In the genomic region with DNA sequence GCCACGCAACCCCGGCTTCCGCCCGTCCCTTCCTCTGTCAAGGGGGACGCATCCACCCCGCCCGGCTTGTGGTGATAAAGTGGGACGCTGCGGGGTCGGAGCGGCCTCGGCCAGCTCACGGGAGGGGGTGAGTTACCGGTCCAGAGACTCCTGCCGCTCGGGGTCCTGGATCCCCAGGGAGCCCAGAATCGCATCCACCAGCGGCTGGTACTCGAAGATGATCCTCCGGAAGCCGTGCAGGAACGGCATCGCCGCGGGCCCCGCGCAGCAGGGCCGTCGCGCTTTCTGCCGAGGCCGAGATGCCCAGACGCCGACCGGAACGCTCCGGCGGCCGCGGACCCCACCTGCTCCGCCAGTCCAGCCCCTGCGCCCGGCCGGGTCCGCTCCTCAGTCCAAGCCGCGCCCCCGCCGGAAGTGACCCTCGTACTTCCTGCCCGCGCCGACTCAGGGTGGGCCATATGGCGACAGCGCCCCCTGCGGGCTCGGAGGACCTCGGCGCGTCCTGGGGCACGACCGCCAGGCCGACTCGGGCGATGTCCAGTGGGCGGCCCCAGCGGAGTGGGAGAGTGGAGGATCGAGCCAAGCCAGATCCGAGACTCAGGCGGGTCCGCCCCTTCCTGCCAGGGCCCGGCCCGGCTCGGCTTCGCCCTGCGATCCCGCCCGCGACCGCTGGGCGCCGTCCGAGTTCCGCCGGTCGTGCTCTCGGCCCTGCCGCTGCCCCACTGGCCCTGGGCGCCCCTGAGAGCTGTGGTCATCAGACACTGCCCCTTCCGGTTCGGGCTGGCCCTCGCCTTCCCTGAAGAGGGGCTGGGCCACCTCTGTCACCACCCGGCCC, we compare ENCODE assay signal across 8 cellular contexts. TPM values are rescaled to one million over a fixed set of nuclear protein-coding genes. Genes with fewer than 3 reads are reported as not detected.
DNase-seq lines count a peak whose midpoint lies in the region; ATAC-seq, FAIRE-seq and TF ChIP-seq lines count a peak whose summit lies in the region.

A gene with protein sequence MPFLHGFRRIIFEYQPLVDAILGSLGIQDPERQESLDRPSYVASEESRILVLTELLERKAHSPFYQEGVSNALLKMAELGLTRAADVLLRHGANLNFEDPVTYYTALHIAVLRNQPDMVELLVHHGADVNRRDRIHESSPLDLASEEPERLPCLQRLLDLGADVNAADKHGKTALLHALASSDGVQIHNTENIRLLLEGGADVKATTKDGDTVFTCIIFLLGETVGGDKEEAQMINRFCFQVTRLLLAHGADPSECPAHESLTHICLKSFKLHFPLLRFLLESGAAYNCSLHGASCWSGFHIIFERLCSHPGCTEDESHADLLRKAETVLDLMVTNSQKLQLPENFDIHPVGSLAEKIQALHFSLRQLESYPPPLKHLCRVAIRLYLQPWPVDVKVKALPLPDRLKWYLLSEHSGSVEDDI (minus strand): TSS at position 401 of the 835 bp plus-strand sequence. CDS start 152 bp downstream, at position 249.

- peak; percentile 98 for TF ChIP-seq CTCF in psoas muscle (IDR thresholded peaks at IDR 0.05)
- peak; percentile 98 to 100 (median 100) for TF ChIP-seq CTCF in uterus (IDR thresholded peaks at IDR 0.05)

- no peaks in the 10 kb centered on the region for H3K9me3 ChIP-seq in psoas muscle
- H3K9me3 ChIP-seq in uterus = no peaks in the 10 kb centered on the region

- H3K4me1 ChIP-seq in psoas muscle (peaks cover 17% of the 10 kb centered on the region), uterus (peaks cover 0 to 14% of the 10 kb centered on the region in 2 donors)

- intact Hi-C loops in T-helper 1 cell treated with Interleukin-12 subunit alpha and Interleukin-12 subunit beta and Interleukin-4 antibody, amounts not matched to agents 30 ng/mL and 1 ng/mL, for 36 hours (cut with micrococcal nuclease) = loop anchor here (1.0 to 5.0 kb wide), 8 partner anchors 16 to 870 kb away; partner anchors contain the start of genes CRAT, NTMT1, PRRX2 and ZER1
- intact Hi-C loops in left ventricle myocardium superior (cut with micrococcal nuclease) (no loop called here), psoas muscle (cut with DNase I) (loop anchor here (2.0 to 5.0 kb wide), 4 partner anchors 15 to 141 kb away; partner anchors contain the start of gene NTMT1 (in 1 of the 2)), uterus (cut with DNase I; ENCODE audit: low total_unique reads) (loop anchor here (10.0 kb wide), 1 partner anchor 143 kb away; no protein-coding TSS in a partner anchor)

- FAIRE-seq in GM12891 (lab: Jason Lieb, UNC) = peak; percentile 100

- TF ChIP-seq POLR2A in GM12891 (IDR thresholded peaks at IDR 0.05; ENCODE audit: low read depth, low read length) (peak; percentile 57; the same call in 1 of the 2 replicates), uterus (IDR thresholded peaks at IDR 0.05) (peak; percentile 43 to 75)

- H3K36me3 ChIP-seq in psoas muscle (ENCODE audit: insufficient read depth in 1 of 2, low read depth in 1 of 2) (peaks cover 6 to 26% of the 10 kb centered on the region in 2 donors), uterus (no peaks in the 10 kb centered on the region)

- H3K4me3 ChIP-seq in psoas muscle = peak within 1 kb of the TSS; percentile 97
- H3K4me3 ChIP-seq in uterus = peak within 1 kb of the TSS; percentile 71 to 91

- DNase-seq in GM12891 (ENCODE audit: insufficient read length, low spot score) (peak; percentile 100), NCI-H1417 treated with DMSO at 0.1 percent for 48 hours (lab: John Stamatoyannopoulos, UW) (peak; percentile 76), amniotic stem cell (lab: John Stamatoyannopoulos, UW) (peak; percentile 93), left ventricle myocardium superior (peak; percentile 98), psoas muscle (peak; percentile 99), uterus (peak; percentile 97 to 99)

- WGBS in psoas muscle, 3 donors = 0 to 1% (median 1%) methylated on average over 56 to 93 of the region's 93 CpGs

- H3K27ac ChIP-seq in psoas muscle (peak within 1 kb of the TSS; percentile 86), uterus (peak within 1 kb of the TSS; percentile 84 to 87)

- ATAC-seq in HG02763 (IDR thresholded peaks at IDR 0.05; ENCODE audit: unreplicated experiment) (peak; percentile 86), left ventricle myocardium superior (peak; percentile 96), psoas muscle (peak; percentile 89 to 95 (median 94))

- H3K27me3 ChIP-seq in psoas muscle (ENCODE audit: insufficient read depth in 3 of 3, low read length in 2 of 3) = no peaks in the 10 kb centered on the region
- no peaks in the 10 kb centered on the region for H3K27me3 ChIP-seq in uterus

TF ChIP-seq in GM12891, 5 proteins besides CTCF, POLR2A, EP300 and RAD21:
- TF ChIP-seq POU2F2 (IDR thresholded peaks at IDR 0.05; ENCODE audit: low read depth, low read length) = peak; percentile 38; the same call in 1 of the 2 replicates
- TF ChIP-seq POLR2AphosphoS5 (IDR thresholded peaks at IDR 0.05; ENCODE audit: low read depth, low read length) = peak; percentile 60; the same call in 1 of the 2 replicates
- TF ChIP-seq PAX5 (IDR thresholded peaks at IDR 0.05; ENCODE audit: insufficient read depth, low read length, severe bottlenecking) = peak; percentile 43
- 0 out of 2 replicates have a peak, but pooled peaks have one; percentile 51 for TF ChIP-seq TAF1 (IDR thresholded peaks at IDR 0.05; ENCODE audit: low read depth, low read length)
- no peak for TF ChIP-seq SPI1 (IDR thresholded peaks at IDR 0.05; ENCODE audit: low read depth, low read length)
TF ChIP-seq in GM12891: peak in this region for 4.

RNA-seq across cellular contexts. Expression of the gene that starts here (rescaled TPM):
- polyA plus RNA-seq in GM12891 (2012; ENCODE audit: low read depth, missing spikeins) = 7.6 TPM
- total RNA-seq in T-helper 1 cell treated with Interleukin-12 subunit alpha and Interleukin-12 subunit beta and Interleukin-4 antibody, amounts not matched to agents 30 ng/mL and 1 ng/mL, for 36 hours = 27.9 and 28.1 TPM in 2 replicates
- total RNA-seq in left ventricle myocardium superior = 9.7 TPM
- 10 to 100 TPM in 1 of 4 donors, 1 to 10 TPM in 3; 6.3 to 11.9 (median 8.6) TPM for total RNA-seq in psoas muscle
- polyA plus RNA-seq in psoas muscle = 10 to 100 TPM in 2 of 3 donors, 1 to 10 TPM in 1; 8.0 to 20.2 (median 14.9) TPM
- total RNA-seq in uterus = 10 to 100 TPM in 2 of 4 donors, 1 to 10 TPM in 2; 1.3 to 20.3 (median 8.5) TPM

Comparison
In these comparisons a context has a peak if more than half of its experiments do, and no peak if none do; other contexts are left out.
1. Peak in every context shown above with its lines: DNase-seq, ATAC-seq, H3K4me3 ChIP-seq and H3K27ac ChIP-seq.